ENCODE assay signal across 20 cellular contexts in genomic region chr11:2294340-2295290, GRCh38. TPM values are rescaled to one million over a fixed set of nuclear protein-coding genes. Genes with fewer than 3 reads are reported as not detected.
DNase-seq lines count a peak whose midpoint lies in the region; ATAC-seq and TF ChIP-seq lines count a peak whose summit lies in the region.
"Had no signal": no experiment of that assay in that cellular context is flagged by ENCODE, and none has a peak within 500 bp of the region (broad histone marks: within the 10 kb centered on the region; RNA-seq: fewer than 3 reads in every experiment).

No MANE protein-coding gene starts in this region.

- intact Hi-C loops in left cardiac atrium (cut with DNase I) = loop anchor here in 1 of 2 donors (5.0 kb wide), 1 partner anchor 92 kb away; no protein-coding TSS in a partner anchor

- H3K4me3 Mint-ChIP-seq in central memory CD8-positive, alpha-beta T cell = no peak overlapping the region
- peak overlapping the region in 1 of 10 donors; percentile 20 for H3K4me3 Mint-ChIP-seq in naive thymus-derived CD8-positive, alpha-beta T cell
- H3K4me3 Mint-ChIP-seq: IgD-negative memory B cell; stimulated activated effector memory CD8-positive, alpha-beta T cell treated with anti-CD3 and anti-CD28 coated beads, Interleukin-12 subunit alpha, Interleukin-12 subunit beta, amount 100 ng/mL, for 72 hours; T-helper 2 cell treated with Interferon-gamma antibody and Interleukin-4, amounts not matched to agents 5 μg/mL and 100 μg/mL, for 36 hours had no signal

- peaks cover 41% of the 10 kb centered on the region for H3K4me1 Mint-ChIP-seq in central memory CD8-positive, alpha-beta T cell
- peaks cover 32 to 70% (median 59%) of the 10 kb centered on the region in 4 donors for H3K4me1 Mint-ChIP-seq in naive thymus-derived CD8-positive, alpha-beta T cell

- H3K27me3 Mint-ChIP-seq in central memory CD8-positive, alpha-beta T cell = no peaks in the 10 kb centered on the region
- no peaks in the 10 kb centered on the region for H3K27me3 Mint-ChIP-seq in naive thymus-derived CD8-positive, alpha-beta T cell

- H3K27me3 ChIP-seq in right atrium auricular region = no peaks in the 10 kb centered on the region
- H3K27me3 ChIP-seq: SJSA1, thyroid gland had no signal

- DNase-seq in right atrium auricular region (ENCODE audit: low spot score) (peak; percentile 51), left cardiac atrium (no peak), ureter (ENCODE audit: low spot score) (peak; percentile 26), NCI-H1930 (lab: John Stamatoyannopoulos, UW) (no peak), globus pallidus (ENCODE audit: low spot score) (no peak)
- DNase-seq in central memory CD8-positive, alpha-beta T cell (ENCODE audit: low spot score in 2 of 2) = no peak
- peak in 2 of 10 donors; percentile 14 to 52 for DNase-seq in naive thymus-derived CD8-positive, alpha-beta T cell
- DNase-seq in activated effector memory CD4-positive, alpha-beta T cell treated with Interleukin-2 at 50 U/mL for 16 hours = no peak
- DNase-seq: foreskin fibroblast, MM.1S, NCI-H187 treated with DMSO at 0.1 percent for 48 hours, thyroid gland had no signal

- H3K9me3 ChIP-seq in right atrium auricular region = no peaks in the 10 kb centered on the region
- H3K9me3 ChIP-seq: prostate gland, SJSA1, thyroid gland had no signal

- no peaks in the 10 kb centered on the region for H3K36me3 ChIP-seq in right atrium auricular region
- H3K36me3 ChIP-seq: prostate gland, SJSA1, thyroid gland had no signal

- peaks cover 0 to 15% of the 10 kb centered on the region in 2 donors for H3K4me1 ChIP-seq in right atrium auricular region
- H3K4me1 ChIP-seq: prostate gland, SJSA1 had no signal

- H3K27ac Mint-ChIP-seq in central memory CD8-positive, alpha-beta T cell (ENCODE audit: low read depth) = peak overlapping the region; percentile 70
- peak overlapping the region; percentile 45 to 92 (median 81) for H3K27ac Mint-ChIP-seq in naive thymus-derived CD8-positive, alpha-beta T cell
- H3K27ac Mint-ChIP-seq: stimulated activated effector memory CD8-positive, alpha-beta T cell treated with anti-CD3 and anti-CD28 coated beads, Interleukin-12 subunit alpha, Interleukin-12 subunit beta, amount 100 ng/mL, for 72 hours; T-helper 2 cell treated with Interferon-gamma antibody and Interleukin-4, amounts not matched to agents 5 μg/mL and 100 μg/mL, for 36 hours had no signal

- peaks cover 13% of the 10 kb centered on the region for H3K36me3 Mint-ChIP-seq in central memory CD8-positive, alpha-beta T cell (ENCODE audit: insufficient read depth)
- H3K36me3 Mint-ChIP-seq in naive thymus-derived CD8-positive, alpha-beta T cell = peaks cover 0 to 11% (median 0%) of the 10 kb centered on the region in 3 donors

- no peak for TF ChIP-seq CTCF in right atrium auricular region (IDR thresholded peaks at IDR 0.05)

- POLR2A ChIA-PET in naive thymus-derived CD8-positive, alpha-beta T cell (lab: Charles Lee) = interaction anchor here (1.5 to 4.3 kb wide), 3 partner anchors 9 to 95 kb away, joined by 3 to 25 read pairs (median 4); partner anchors contain the start of genes C11orf21 and TSPAN32

- no peak overlapping the region for H3K4me3 ChIP-seq in right atrium auricular region
- H3K4me3 ChIP-seq: prostate gland, SJSA1, thyroid gland had no signal

- ATAC-seq in left cardiac atrium = no peak
- ATAC-seq in central memory CD8-positive, alpha-beta T cell (replicated peaks; ENCODE audit: extremely low read depth, poor library complexity, severe bottlenecking) = no peak
- ATAC-seq in naive thymus-derived CD8-positive, alpha-beta T cell = no peak
- ATAC-seq: stimulated activated effector memory CD8-positive, alpha-beta T cell treated with anti-CD3 and anti-CD28 coated beads, Interleukin-12 subunit alpha, Interleukin-12 subunit beta, amount 100 ng/mL, for 72 hours had no signal

- H3K9me3 Mint-ChIP-seq in central memory CD8-positive, alpha-beta T cell = no peaks in the 10 kb centered on the region
- no peaks in the 10 kb centered on the region for H3K9me3 Mint-ChIP-seq in naive thymus-derived CD8-positive, alpha-beta T cell
- H3K9me3 Mint-ChIP-seq: IgD-negative memory B cell; stimulated activated effector memory CD8-positive, alpha-beta T cell treated with anti-CD3 and anti-CD28 coated beads, Interleukin-12 subunit alpha, Interleukin-12 subunit beta, amount 100 ng/mL, for 72 hours; T-helper 2 cell treated with Interferon-gamma antibody and Interleukin-4, amounts not matched to agents 5 μg/mL and 100 μg/mL, for 36 hours had no signal

- H3K27ac ChIP-seq in right atrium auricular region = no peak overlapping the region
- H3K27ac ChIP-seq: prostate gland, SJSA1, thyroid gland had no signal

RNA-seq across cellular contexts. Expression of gene C11orf21, which starts 7.1 kb away (rescaled TPM):
- total RNA-seq in right atrium auricular region (10 to 100 TPM in 1 of 2 donors, 1 to 10 TPM in 1; 1.4 to 11.9 TPM), left cardiac atrium (10 to 100 TPM in 1 of 2 donors, 1 to 10 TPM in 1; 4.8 to 19.1 TPM), ureter (2.3 TPM)
- total RNA-seq in naive thymus-derived CD8-positive, alpha-beta T cell = 100 to 1,000 TPM; 113 to 115 TPM
- 10 to 100 TPM; 13.6 to 20.2 (median 20.2) TPM for polyA plus RNA-seq in naive thymus-derived CD8-positive, alpha-beta T cell
- total RNA-seq: chondrocyte, NCI-H460 had no signal

RNA-seq across cellular contexts. Expression of gene TSPAN32, which starts 7.2 kb away (rescaled TPM):
- total RNA-seq in right atrium auricular region (10 to 100 TPM in 1 of 2 donors, 1 to 10 TPM in 1; 2.6 to 15.2 TPM), left cardiac atrium (10 to 100 TPM; 11.6 to 15.0 TPM), ureter (4.3 TPM)
- 100 to 1,000 TPM; 158 to 171 TPM for total RNA-seq in naive thymus-derived CD8-positive, alpha-beta T cell
- polyA plus RNA-seq in naive thymus-derived CD8-positive, alpha-beta T cell = 100 to 1,000 TPM in 1 of 3 donors, 10 to 100 TPM in 2; 58.5 to 124 (median 96.6) TPM
- total RNA-seq: chondrocyte, NCI-H460, prostate gland had no signal

RNA-seq across cellular contexts. Expression of gene ASCL2, which starts 24.2 kb away (rescaled TPM):
- total RNA-seq in right atrium auricular region (under 1 TPM in 1 of 2 donors, not detected in 1; 0.51 TPM), left cardiac atrium (under 1 TPM; 0.39 to 0.50 TPM), ureter (7.9 TPM)
- total RNA-seq in naive thymus-derived CD8-positive, alpha-beta T cell = under 1 TPM in 1 of 2 experiments, not detected in 1; 0.19 TPM
- 1 to 10 TPM in 1 of 3 donors, under 1 TPM in 1, not detected in 1; 0.23 to 2.8 TPM for polyA plus RNA-seq in naive thymus-derived CD8-positive, alpha-beta T cell
- total RNA-seq: chondrocyte, H4, NCI-H460, SJSA1 had no signal

Comparison
In these comparisons a context has a peak if more than half of its experiments do, and no peak if none do; other contexts are left out.
1. DNase-seq: peak in right atrium auricular region (single experiment) and ureter (single experiment); none in left cardiac atrium (single experiment), central memory CD8-positive, alpha-beta T cell (0 of 2), activated effector memory CD4-positive, alpha-beta T cell treated with Interleukin-2 at 50 U/mL for 16 hours (single experiment), NCI-H1930 (0 of 2) and globus pallidus (single experiment).
2. RNA of gene C11orf21, which starts 7.1 kb away (total RNA-seq): 113 to 115 TPM in naive thymus-derived CD8-positive, alpha-beta T cell; 4.8 to 19.1 TPM in left cardiac atrium, 1.4 to 11.9 TPM in right atrium auricular region and 2.3 TPM in ureter (single experiment); every median in the first group is over 4 times any median in the second.
3. RNA of gene TSPAN32, which starts 7.2 kb away (total RNA-seq): 158 to 171 TPM in naive thymus-derived CD8-positive, alpha-beta T cell; 2.6 to 15.2 TPM in right atrium auricular region, 11.6 to 15.0 TPM in left cardiac atrium and 4.3 TPM in ureter (single experiment); every median in the first group is over 4 times any median in the second.